Comparison of ENCODE assay signal across 1 cellular context in the genomic region with DNA sequence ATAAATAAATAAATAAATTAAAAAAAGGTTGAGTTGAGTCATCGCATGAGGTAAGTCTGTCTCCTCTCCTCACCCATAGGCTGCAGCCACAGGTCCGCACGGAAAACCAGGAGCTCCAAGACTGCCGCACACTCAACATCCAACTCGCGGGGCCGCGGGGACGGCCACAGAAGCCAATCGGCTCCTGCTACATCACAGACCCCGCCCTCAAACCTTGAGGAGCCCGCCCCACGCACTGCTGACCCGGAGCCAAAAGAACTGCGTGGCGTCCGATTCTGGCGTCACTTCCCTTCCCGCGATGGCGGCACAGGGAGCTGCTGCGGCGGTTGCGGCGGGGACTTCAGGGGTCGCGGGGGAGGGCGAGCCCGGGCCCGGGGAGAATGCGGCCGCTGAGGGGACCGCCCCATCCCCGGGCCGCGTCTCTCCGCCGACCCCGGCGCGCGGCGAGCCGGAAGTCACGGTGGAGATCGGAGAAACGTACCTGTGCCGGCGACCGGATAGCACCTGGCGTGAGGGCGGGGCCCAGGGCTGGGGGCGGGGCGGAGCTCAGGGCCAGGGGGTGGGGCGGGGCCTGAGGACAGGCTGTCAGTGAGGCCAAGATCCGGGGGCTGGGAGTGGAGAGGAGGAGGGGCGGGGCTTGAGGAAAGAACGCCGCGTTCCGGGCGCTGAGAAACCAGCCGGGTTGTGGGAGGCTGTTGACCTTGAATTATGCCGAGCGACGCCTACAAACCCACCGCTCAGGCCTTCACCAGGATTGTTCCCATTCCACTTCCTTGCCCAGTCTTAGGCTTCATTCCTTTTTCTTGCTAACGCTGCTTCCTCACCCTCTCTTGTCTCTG.
TF ChIP-seq lines count a peak whose summit lies in the region.

Gene KAT8 (plus strand): TSS at position 281 of the 839 bp plus-strand sequence. CDS start 18 bp downstream, at position 299.

TF ChIP-seq in HEK293, 187 proteins besides CTCF, POLR2A, EP300 and RAD21 (continued from another document):
- TF ChIP-seq ZNF2 (tag by site-specific recombination; IDR thresholded peaks at IDR 0.05): no peak
- TF ChIP-seq ZNF394 (tag by site-specific recombination; IDR thresholded peaks at IDR 0.05; ENCODE audit: borderline replicate concordance): peak; percentile 99
- TF ChIP-seq KLF16 (tag by site-specific recombination; IDR thresholded peaks at IDR 0.05): peak; percentile 37; the same call in 1 of the 2 replicates
- TF ChIP-seq ZNF529 (tag by site-specific recombination; IDR thresholded peaks at IDR 0.05; ENCODE audit: insufficient replicate concordance): no peak
- TF ChIP-seq ZBTB26 (tag by site-specific recombination; optimal IDR thresholded peaks at IDR 0.05): peak; percentile 64
- no peak for TF ChIP-seq ZNF138 (tag by site-specific recombination; IDR thresholded peaks at IDR 0.05; ENCODE audit: borderline replicate concordance)
- TF ChIP-seq ZNF692 (tag by site-specific recombination; IDR thresholded peaks at IDR 0.05): peak; percentile 27; the same call in 1 of the 2 replicates
- no peak for TF ChIP-seq REPIN1 (tag by site-specific recombination; IDR thresholded peaks at IDR 0.05; ENCODE audit: low read depth)
- TF ChIP-seq, protein P1, sequence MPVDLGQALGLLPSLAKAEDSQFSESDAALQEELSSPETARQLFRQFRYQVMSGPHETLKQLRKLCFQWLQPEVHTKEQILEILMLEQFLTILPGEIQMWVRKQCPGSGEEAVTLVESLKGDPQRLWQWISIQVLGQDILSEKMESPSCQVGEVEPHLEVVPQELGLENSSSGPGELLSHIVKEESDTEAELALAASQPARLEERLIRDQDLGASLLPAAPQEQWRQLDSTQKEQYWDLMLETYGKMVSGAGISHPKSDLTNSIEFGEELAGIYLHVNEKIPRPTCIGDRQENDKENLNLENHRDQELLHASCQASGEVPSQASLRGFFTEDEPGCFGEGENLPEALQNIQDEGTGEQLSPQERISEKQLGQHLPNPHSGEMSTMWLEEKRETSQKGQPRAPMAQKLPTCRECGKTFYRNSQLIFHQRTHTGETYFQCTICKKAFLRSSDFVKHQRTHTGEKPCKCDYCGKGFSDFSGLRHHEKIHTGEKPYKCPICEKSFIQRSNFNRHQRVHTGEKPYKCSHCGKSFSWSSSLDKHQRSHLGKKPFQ (tag by site-specific recombination; IDR thresholded peaks at IDR 0.05): peak; percentile 52; the same call in 1 of the 2 replicates
- peak; percentile 74 for TF ChIP-seq ZNF510 (tag by site-specific recombination; IDR thresholded peaks at IDR 0.05; ENCODE audit: insufficient replicate concordance)
- TF ChIP-seq ZBTB8A (tag by site-specific recombination; IDR thresholded peaks at IDR 0.05): peak; percentile 78
- TF ChIP-seq KLF7 (tag by site-specific recombination; IDR thresholded peaks at IDR 0.05; ENCODE audit: borderline replicate concordance): no peak
- TF ChIP-seq ZNF501 (tag by site-specific recombination; IDR thresholded peaks at IDR 0.05): peak; percentile 88; the same call in 1 of the 2 replicates
- peak; percentile 85 for TF ChIP-seq ZBTB20 (tag by site-specific recombination; IDR thresholded peaks at IDR 0.05)
- TF ChIP-seq ZNF707 (tag by site-specific recombination; IDR thresholded peaks at IDR 0.05): no peak
- TF ChIP-seq IKZF3 (tag by site-specific recombination; IDR thresholded peaks at IDR 0.05): 0 out of 2 replicates have a peak, but pooled peaks have one; percentile 40
- peak; percentile 0; the same call in 1 of the 2 replicates for TF ChIP-seq ZNF266 (tag by site-specific recombination; IDR thresholded peaks at IDR 0.05; ENCODE audit: low read depth)
- peak; percentile 71 for TF ChIP-seq ZNF555 (tag by site-specific recombination; conservative IDR thresholded peaks at IDR 0.05)
- no peak for TF ChIP-seq ZNF239 (tag by site-specific recombination; IDR thresholded peaks at IDR 0.05)
- peak; percentile 64 for TF ChIP-seq ZNF433 (tag by site-specific recombination; IDR thresholded peaks at IDR 0.05; ENCODE audit: low read depth)
- peak; percentile 93 for TF ChIP-seq YY1 (tag by site-specific recombination; IDR thresholded peaks at IDR 0.05)
- TF ChIP-seq GLIS2 (tag by site-specific recombination; IDR thresholded peaks at IDR 0.05): peak; percentile 82; the same call in 1 of the 2 replicates
- no peak for TF ChIP-seq ELK4 (IDR thresholded peaks at IDR 0.05; ENCODE audit: borderline replicate concordance, low read depth, low read length)
- TF ChIP-seq ZNF558 (tag by site-specific recombination; IDR thresholded peaks at IDR 0.05): peak; percentile 83
- no peak for TF ChIP-seq SP7 (tag by site-specific recombination; IDR thresholded peaks at IDR 0.05)
TF ChIP-seq in HEK293: peak in this region for 49.
